1 cellular context compared by ENCODE assay signal in the genomic region with DNA sequence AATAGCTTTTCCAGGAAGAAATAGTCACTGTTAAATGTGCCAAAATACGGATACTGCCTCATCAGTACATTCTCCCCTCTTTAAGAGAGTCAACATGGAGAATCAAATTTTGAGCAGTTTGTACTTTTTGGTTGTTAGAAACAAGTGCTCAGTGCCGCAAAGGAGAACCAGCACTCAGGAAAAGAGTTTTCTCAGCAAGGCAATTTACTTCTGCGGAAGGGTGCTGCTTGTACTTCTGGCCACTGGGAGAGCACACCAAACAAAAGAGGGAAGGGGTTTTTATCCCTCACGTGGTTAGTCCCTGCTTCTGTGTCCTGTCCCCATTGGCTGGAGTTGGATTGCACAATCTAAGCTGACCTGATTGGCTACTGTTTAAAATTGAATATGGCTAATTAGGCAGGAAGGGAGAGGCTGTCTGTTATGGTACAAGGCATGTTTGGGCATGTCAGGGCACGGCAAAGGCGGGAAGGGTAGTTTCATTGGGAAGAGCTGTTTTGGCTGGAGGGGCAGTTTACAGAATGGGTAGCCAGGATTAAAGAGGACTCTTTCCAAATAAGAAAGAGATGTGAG.
TF ChIP-seq lines count a peak whose summit lies in the region.

No MANE protein-coding gene starts in this region.

TF ChIP-seq in HEK293, 187 proteins besides CTCF, POLR2A, EP300 and RAD21 (continued from another document):
- TF ChIP-seq ZNF354C (tag by site-specific recombination; IDR thresholded peaks at IDR 0.05; ENCODE audit: borderline replicate concordance, low read depth) (no peak), SETDB1 (IDR thresholded peaks at IDR 0.05; ENCODE audit: insufficient read length, low read length) (peak; percentile 96), ZNF571 (tag by site-specific recombination; IDR thresholded peaks at IDR 0.05) (no peak), ZNF16 (tag by site-specific recombination; IDR thresholded peaks at IDR 0.05; ENCODE audit: low read depth) (no peak)
